Comparison of ENCODE assay signal across 29 cellular contexts in the genomic region with DNA sequence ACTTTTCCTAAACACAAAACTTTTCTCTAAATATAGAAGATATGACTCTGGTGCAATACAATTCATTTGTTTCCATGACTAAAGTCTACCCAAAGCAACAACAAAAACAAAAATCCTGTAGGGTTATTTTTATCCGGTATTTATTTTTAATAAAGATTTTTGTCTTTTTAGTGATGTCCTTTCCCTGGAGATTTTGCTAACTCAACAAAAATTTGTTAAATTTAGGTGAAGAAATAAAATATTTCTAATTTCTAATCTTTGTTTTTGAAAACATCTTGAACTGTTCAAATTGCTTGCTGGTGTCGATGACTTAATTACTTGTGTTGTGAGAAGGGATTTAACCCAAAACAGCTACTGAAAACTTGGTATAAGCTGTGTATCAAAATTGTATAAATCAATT.
"Had no signal": no experiment of that assay in that cellular context is flagged by ENCODE, and none has a peak within 500 bp of the region (broad histone marks: within the 10 kb centered on the region; RNA-seq: fewer than 3 reads in every experiment).

No MANE protein-coding gene starts in this region.

- FAIRE-seq: urothelium cell line had no signal

- H3K4me3 ChIP-seq: stomach, suprapubic skin, testis, thoracic aorta, thyroid gland, tibial artery, tibial nerve, transverse colon, upper lobe of left lung, upper lobe of right lung, uterus, vagina had no signal

- H3K9me3 ChIP-seq: stomach, suprapubic skin, testis, thoracic aorta, thyroid gland, tibial artery, tibial nerve, transverse colon, upper lobe of left lung, upper lobe of right lung, uterus, vagina had no signal

- H3K4me1 Mint-ChIP-seq: stimulated activated effector memory CD8-positive, alpha-beta T cell treated with anti-CD3 and anti-CD28 coated beads, Interleukin-12 subunit alpha, Interleukin-12 subunit beta, amount 100 ng/mL, for 72 hours; stimulated activated memory B cell treated with anti-CD40 and anti-IgM and Interleukin-4, amounts not matched to agents 10 μg/mL and 1 μg/mL and 100 μg/mL, for 72 hours; stimulated activated naive B cell treated with anti-CD40 and anti-IgM and Interleukin-4, amounts not matched to agents 10 μg/mL and 1 μg/mL and 100 μg/mL, for 72 hours; stimulated activated naive CD8-positive, alpha-beta T cell treated with anti-CD3 and anti-CD28 coated beads, Interleukin-15, amount 100 ng/mL, for 72 hours had no signal

- H3K27ac Mint-ChIP-seq: stimulated activated effector memory CD8-positive, alpha-beta T cell treated with anti-CD3 and anti-CD28 coated beads, Interleukin-12 subunit alpha, Interleukin-12 subunit beta, amount 100 ng/mL, for 72 hours; stimulated activated memory B cell treated with anti-CD40 and anti-IgM and Interleukin-4, amounts not matched to agents 10 μg/mL and 1 μg/mL and 100 μg/mL, for 72 hours; stimulated activated naive B cell treated with anti-CD40 and anti-IgM and Interleukin-4, amounts not matched to agents 10 μg/mL and 1 μg/mL and 100 μg/mL, for 72 hours; stimulated activated naive CD8-positive, alpha-beta T cell treated with anti-CD3 and anti-CD28 coated beads, Interleukin-15, amount 100 ng/mL, for 72 hours; stimulated activated naive CD8-positive, alpha-beta T cell treated with anti-CD3 and anti-CD28 coated beads, Interleukin-15, Interleukin-2, amounts not matched to agents 100 ng/mL and 50 ng/mL, for 24 hours; type B pancreatic cell had no signal

- H3K27ac ChIP-seq: stomach, suprapubic skin, testis, thoracic aorta, thyroid gland, tibial artery, tibial nerve, transverse colon, upper lobe of left lung, upper lobe of right lung, uterus, vagina had no signal

- H3K4me3 Mint-ChIP-seq: stimulated activated effector memory CD8-positive, alpha-beta T cell treated with anti-CD3 and anti-CD28 coated beads, Interleukin-12 subunit alpha, Interleukin-12 subunit beta, amount 100 ng/mL, for 72 hours; stimulated activated memory B cell treated with anti-CD40 and anti-IgM and Interleukin-4, amounts not matched to agents 10 μg/mL and 1 μg/mL and 100 μg/mL, for 72 hours; stimulated activated naive B cell treated with anti-CD40 and anti-IgM and Interleukin-4, amounts not matched to agents 10 μg/mL and 1 μg/mL and 100 μg/mL, for 72 hours; stimulated activated naive CD8-positive, alpha-beta T cell treated with anti-CD3 and anti-CD28 coated beads, Interleukin-15, amount 100 ng/mL, for 72 hours; stimulated activated naive CD8-positive, alpha-beta T cell treated with anti-CD3 and anti-CD28 coated beads, Interleukin-15, Interleukin-2, amounts not matched to agents 100 ng/mL and 50 ng/mL, for 24 hours; type B pancreatic cell had no signal

- H3K36me3 Mint-ChIP-seq: stimulated activated effector memory CD8-positive, alpha-beta T cell treated with anti-CD3 and anti-CD28 coated beads, Interleukin-12 subunit alpha, Interleukin-12 subunit beta, amount 100 ng/mL, for 72 hours; stimulated activated memory B cell treated with anti-CD40 and anti-IgM and Interleukin-4, amounts not matched to agents 10 μg/mL and 1 μg/mL and 100 μg/mL, for 72 hours; stimulated activated naive B cell treated with anti-CD40 and anti-IgM and Interleukin-4, amounts not matched to agents 10 μg/mL and 1 μg/mL and 100 μg/mL, for 72 hours; type B pancreatic cell had no signal

- H3K4me1 ChIP-seq: stomach, suprapubic skin, testis, tibial artery, tibial nerve, transverse colon, upper lobe of left lung, upper lobe of right lung, uterus, vagina had no signal

- ATAC-seq: stimulated activated effector memory CD8-positive, alpha-beta T cell treated with anti-CD3 and anti-CD28 coated beads, Interleukin-12 subunit alpha, Interleukin-12 subunit beta, amount 100 ng/mL, for 72 hours; stimulated activated memory B cell treated with anti-CD40 and anti-IgM and Interleukin-4, amounts not matched to agents 10 μg/mL and 1 μg/mL and 100 μg/mL, for 72 hours; stimulated activated naive B cell treated with anti-CD40 and anti-IgM and Interleukin-4, amounts not matched to agents 10 μg/mL and 1 μg/mL and 100 μg/mL, for 72 hours; stimulated activated naive CD8-positive, alpha-beta T cell treated with anti-CD3 and anti-CD28 coated beads, Interleukin-15, amount 100 ng/mL, for 72 hours; stimulated activated naive CD8-positive, alpha-beta T cell treated with anti-CD3 and anti-CD28 coated beads, Interleukin-15, Interleukin-2, amounts not matched to agents 100 U/mL and 50 U/mL, for 24 hours; upper lobe of right lung had no signal

- H3K27me3 Mint-ChIP-seq: stimulated activated memory B cell treated with anti-CD40 and anti-IgM and Interleukin-4, amounts not matched to agents 10 μg/mL and 1 μg/mL and 100 μg/mL, for 72 hours; stimulated activated naive B cell treated with anti-CD40 and anti-IgM and Interleukin-4, amounts not matched to agents 10 μg/mL and 1 μg/mL and 100 μg/mL, for 72 hours; stimulated activated naive CD8-positive, alpha-beta T cell treated with anti-CD3 and anti-CD28 coated beads, Interleukin-15, amount 100 ng/mL, for 72 hours; stimulated activated naive CD8-positive, alpha-beta T cell treated with anti-CD3 and anti-CD28 coated beads, Interleukin-15, Interleukin-2, amounts not matched to agents 100 ng/mL and 50 ng/mL, for 24 hours; type B pancreatic cell had no signal

- H3K36me3 ChIP-seq: stomach, suprapubic skin, thoracic aorta, thyroid gland, tibial artery, tibial nerve, transverse colon, upper lobe of left lung, upper lobe of right lung, uterus, vagina had no signal

- H3K27me3 ChIP-seq: stomach, suprapubic skin, testis, thyroid gland, tibial artery, tibial nerve, transverse colon, upper lobe of left lung, upper lobe of right lung, uterus, vagina had no signal

- DNase-seq: stimulated activated CD4-positive, alpha-beta T cell treated with anti-CD3 and anti-CD28 coated beads, Interleukin-2, amount 100 ng/mL, for 48 hours; stimulated activated CD4-positive, alpha-beta T cell treated with anti-CD3 and anti-CD28 coated beads, Interleukin-4, amount 100 ng/mL, for 1 hour; stimulated activated CD4-positive, alpha-beta T cell treated with anti-CD3 and anti-CD28 coated beads, Interleukin-4, amount 100 ng/mL, for 24 hours; stimulated activated CD4-positive, alpha-beta T cell treated with anti-CD3 and anti-CD28 coated beads, Interleukin-4, amount 100 ng/mL, for 4 hours; stimulated activated CD8-positive, alpha-beta memory T cell treated with anti-CD3 and anti-CD28 coated beads, Interleukin-4, amount 100 ng/mL, for 48 hours; stimulated activated naive B cell treated with anti-CD40 and anti-IgM and Interleukin-4, amounts not matched to agents 10 μg/mL and 1 μg/mL and 100 μg/mL, for 72 hours; stimulated activated naive CD4-positive, alpha-beta T cell; stimulated activated naive CD4-positive, alpha-beta T cell treated with Interleukin-2 at 50 U/mL for 16 hours; stimulated activated naive CD8-positive, alpha-beta T cell treated with anti-CD3 and anti-CD28 coated beads, Interleukin-15, amount 100 ng/mL, for 72 hours; stimulated activated naive CD8-positive, alpha-beta T cell treated with anti-CD3 and anti-CD28 coated beads, Interleukin-15, Interleukin-2, amounts not matched to agents 100 U/mL and 50 U/mL, for 24 hours; stomach; substantia nigra; testis; thyroid gland; tibial artery; transverse colon; trophoblast cell; upper lobe of left lung; upper lobe of right lung; uterus had no signal
